9 cellular contexts compared by ENCODE assay signal in genomic region chr17:81427446-81428120, GRCh38. TPM values are rescaled to one million over a fixed set of nuclear protein-coding genes. Genes with fewer than 3 reads are reported as not detected.
A peak's percentile ranks its signal among the peaks of the same experiment; 100 is the strongest.
DNase-seq lines count a peak whose midpoint lies in the region; ATAC-seq and TF ChIP-seq lines count a peak whose summit lies in the region.
"Had no signal": no experiment of that assay in that cellular context is flagged by ENCODE, and none has a peak within 500 bp of the region (broad histone marks: within the 10 kb centered on the region; RNA-seq: fewer than 3 reads in every experiment).

No MANE protein-coding gene starts in this region.

- TF ChIP-seq POLR2A in upper lobe of left lung (IDR thresholded peaks at IDR 0.05) = no peak

- H3K27ac ChIP-seq in SJCRH30 (peak overlapping the region; percentile 54), left lung (peak overlapping the region in 1 of 2 donors; percentile 31), upper lobe of left lung (peak overlapping the region; percentile 24 to 60 (median 47))

- CTCF ChIA-PET in activated CD8-positive, alpha-beta T cell treated with anti-CD3 and anti-CD28 coated beads, Interleukin-2, amount 10 ng/mL, durations not matched to agents 7 days and 5 days (lab: Charles Lee) = no interaction called here
- CTCF ChIA-PET in activated CD8-positive, alpha-beta T cell treated with anti-CD3 and anti-CD28 coated beads for 36 hours (lab: Charles Lee) = no interaction called here

- peaks cover 16% of the 10 kb centered on the region for H3K4me1 Mint-ChIP-seq in activated CD8-positive, alpha-beta T cell treated with anti-CD3 and anti-CD28 coated beads, Interleukin-2, amount 10 ng/mL, durations not matched to agents 7 days and 5 days (ENCODE audit: low read depth)
- peaks cover 7% of the 10 kb centered on the region for H3K4me1 Mint-ChIP-seq in activated CD8-positive, alpha-beta T cell treated with anti-CD3 and anti-CD28 coated beads for 36 hours (ENCODE audit: low read depth)
- H3K4me1 Mint-ChIP-seq in natural killer cell = no peaks in the 10 kb centered on the region
- H3K4me1 Mint-ChIP-seq: activated CD4-positive, alpha-beta memory T cell treated with anti-CD3 and anti-CD28 coated beads, Interleukin-2, amount 10 ng/mL, durations not matched to agents 7 days and 5 days had no signal

- H3K4me3 Mint-ChIP-seq in activated CD8-positive, alpha-beta T cell treated with anti-CD3 and anti-CD28 coated beads, Interleukin-2, amount 10 ng/mL, durations not matched to agents 7 days and 5 days = no peak overlapping the region
- H3K4me3 Mint-ChIP-seq in activated CD8-positive, alpha-beta T cell treated with anti-CD3 and anti-CD28 coated beads for 36 hours = no peak overlapping the region
- H3K4me3 Mint-ChIP-seq in natural killer cell = no peak overlapping the region
- H3K4me3 Mint-ChIP-seq: activated CD4-positive, alpha-beta memory T cell treated with anti-CD3 and anti-CD28 coated beads, Interleukin-2, amount 10 ng/mL, durations not matched to agents 7 days and 5 days had no signal

- no peaks in the 10 kb centered on the region for H3K9me3 Mint-ChIP-seq in activated CD8-positive, alpha-beta T cell treated with anti-CD3 and anti-CD28 coated beads, Interleukin-2, amount 10 ng/mL, durations not matched to agents 7 days and 5 days (ENCODE audit: insufficient read depth)
- H3K9me3 Mint-ChIP-seq in activated CD8-positive, alpha-beta T cell treated with anti-CD3 and anti-CD28 coated beads for 36 hours = no peaks in the 10 kb centered on the region
- no peaks in the 10 kb centered on the region for H3K9me3 Mint-ChIP-seq in natural killer cell
- H3K9me3 Mint-ChIP-seq: activated CD4-positive, alpha-beta memory T cell treated with anti-CD3 and anti-CD28 coated beads, Interleukin-2, amount 10 ng/mL, durations not matched to agents 7 days and 5 days had no signal

- no peak for DNase-seq in activated CD8-positive, alpha-beta T cell treated with anti-CD3 and anti-CD28 coated beads, Interleukin-2, amount 10 ng/mL, durations not matched to agents 7 days and 5 days
- no peak for DNase-seq in activated CD8-positive, alpha-beta T cell treated with anti-CD3 and anti-CD28 coated beads for 36 hours
- DNase-seq in SJCRH30 (peak; percentile 93 to 97), left lung (peak; percentile 72 to 89), upper lobe of left lung (peak; percentile 78 to 90), natural killer cell (no peak), kidney tubule cell (ENCODE audit: low spot score) (no peak), HuH-7.5 (ENCODE audit: low spot score) (no peak)
- DNase-seq: activated CD4-positive, alpha-beta memory T cell treated with anti-CD3 and anti-CD28 coated beads, Interleukin-2, amount 10 ng/mL, durations not matched to agents 7 days and 5 days had no signal

- ATAC-seq in activated CD8-positive, alpha-beta T cell treated with anti-CD3 and anti-CD28 coated beads, Interleukin-2, amount 10 ng/mL, durations not matched to agents 7 days and 5 days = peak; percentile 16
- ATAC-seq in activated CD8-positive, alpha-beta T cell treated with anti-CD3 and anti-CD28 coated beads for 36 hours = no peak
- peak; percentile 63 for ATAC-seq in left lung
- ATAC-seq in upper lobe of left lung (ENCODE audit: low FRiP score in 2 of 2) = peak in 1 of 2 donors; percentile 65
- no peak for ATAC-seq in natural killer cell

- intact Hi-C loops in activated CD8-positive, alpha-beta T cell treated with anti-CD3 and anti-CD28 coated beads for 36 hours (cut with micrococcal nuclease) = no loop called here
- intact Hi-C loops in left lung (cut with DNase I) = no loop called here
- intact Hi-C loops in natural killer cell (cut with micrococcal nuclease) = no loop called here

- no peak overlapping the region for H3K27ac Mint-ChIP-seq in activated CD8-positive, alpha-beta T cell treated with anti-CD3 and anti-CD28 coated beads, Interleukin-2, amount 10 ng/mL, durations not matched to agents 7 days and 5 days
- H3K27ac Mint-ChIP-seq in activated CD8-positive, alpha-beta T cell treated with anti-CD3 and anti-CD28 coated beads for 36 hours = no peak overlapping the region
- H3K27ac Mint-ChIP-seq in natural killer cell = no peak overlapping the region
- H3K27ac Mint-ChIP-seq: activated CD4-positive, alpha-beta memory T cell treated with anti-CD3 and anti-CD28 coated beads, Interleukin-2, amount 10 ng/mL, durations not matched to agents 7 days and 5 days had no signal

- WGBS in upper lobe of left lung, 2 donors = 21 to 51% methylated on average over 9 to 29 of the region's 32 CpGs

- H3K9me3 ChIP-seq in SJCRH30 (replicated peaks) (no peaks in the 10 kb centered on the region), left lung (no peaks in the 10 kb centered on the region), upper lobe of left lung (no peaks in the 10 kb centered on the region)

- peaks cover 24% of the 10 kb centered on the region for H3K27me3 Mint-ChIP-seq in activated CD8-positive, alpha-beta T cell treated with anti-CD3 and anti-CD28 coated beads, Interleukin-2, amount 10 ng/mL, durations not matched to agents 7 days and 5 days (ENCODE audit: low read depth)
- peaks cover 27% of the 10 kb centered on the region for H3K27me3 Mint-ChIP-seq in activated CD8-positive, alpha-beta T cell treated with anti-CD3 and anti-CD28 coated beads for 36 hours
- peaks cover 0 to 14% of the 10 kb centered on the region in 2 donors for H3K27me3 Mint-ChIP-seq in natural killer cell (ENCODE audit: low read depth in 2 of 2)

- peaks cover 56% of the 10 kb centered on the region for H3K4me1 ChIP-seq in SJCRH30
- peaks cover 42 to 59% of the 10 kb centered on the region in 2 donors for H3K4me1 ChIP-seq in left lung
- peaks cover 52 to 61% (median 57%) of the 10 kb centered on the region in 4 donors for H3K4me1 ChIP-seq in upper lobe of left lung

- H3K27me3 ChIP-seq in SJCRH30 = no peaks in the 10 kb centered on the region
- peaks cover 0 to 43% of the 10 kb centered on the region in 2 donors for H3K27me3 ChIP-seq in left lung
- H3K27me3 ChIP-seq in upper lobe of left lung = no peaks in the 10 kb centered on the region

- POLR2A ChIA-PET in activated CD8-positive, alpha-beta T cell treated with anti-CD3 and anti-CD28 coated beads, Interleukin-2, amount 10 ng/mL, durations not matched to agents 7 days and 5 days (lab: Charles Lee) = no interaction called here
- POLR2A ChIA-PET in activated CD8-positive, alpha-beta T cell treated with anti-CD3 and anti-CD28 coated beads for 36 hours (lab: Charles Lee) = interaction anchor here (1.3 kb wide), 1 partner anchor 11 kb away, joined by 3 read pairs; no protein-coding TSS in a partner anchor

- no peak for TF ChIP-seq EP300 in upper lobe of left lung (IDR thresholded peaks at IDR 0.05)

- TF ChIP-seq CTCF in activated CD8-positive, alpha-beta T cell treated with anti-CD3 and anti-CD28 coated beads for 36 hours (IDR thresholded peaks at IDR 0.05) = no peak
- TF ChIP-seq CTCF in left lung (IDR thresholded peaks at IDR 0.05) (no peak), upper lobe of left lung (IDR thresholded peaks at IDR 0.05) (peak in 1 of 6 experiments; percentile 3), natural killer cell (IDR thresholded peaks at IDR 0.05) (no peak)

- H3K4me3 ChIP-seq in SJCRH30 (peak overlapping the region; percentile 1; the same call in 1 of the 2 replicates), left lung (no peak overlapping the region), upper lobe of left lung (no peak overlapping the region)

- no peaks in the 10 kb centered on the region for H3K36me3 Mint-ChIP-seq in activated CD8-positive, alpha-beta T cell treated with anti-CD3 and anti-CD28 coated beads, Interleukin-2, amount 10 ng/mL, durations not matched to agents 7 days and 5 days (ENCODE audit: low read depth)
- no peaks in the 10 kb centered on the region for H3K36me3 Mint-ChIP-seq in activated CD8-positive, alpha-beta T cell treated with anti-CD3 and anti-CD28 coated beads for 36 hours (ENCODE audit: low read depth)
- no peaks in the 10 kb centered on the region for H3K36me3 Mint-ChIP-seq in natural killer cell

- no peaks in the 10 kb centered on the region for H3K36me3 ChIP-seq in SJCRH30
- no peaks in the 10 kb centered on the region for H3K36me3 ChIP-seq in left lung
- H3K36me3 ChIP-seq in upper lobe of left lung = no peaks in the 10 kb centered on the region

RNA-seq across cellular contexts. Expression of gene BAHCC1, which starts 32.3 kb away (rescaled TPM):
- total RNA-seq in activated CD8-positive, alpha-beta T cell treated with anti-CD3 and anti-CD28 coated beads, Interleukin-2, amount 10 ng/mL, durations not matched to agents 7 days and 5 days = under 1 TPM; 0.87 to 0.91 TPM
- under 1 TPM; 0.40 to 0.65 TPM for total RNA-seq in activated CD8-positive, alpha-beta T cell treated with anti-CD3 and anti-CD28 coated beads for 36 hours
- total RNA-seq in SJCRH30 (2014; rRNA removed; shearing (Covaris generic)) = 17.4 and 20.0 TPM in 2 replicates
- total RNA-seq in left lung (10 to 100 TPM; 13.6 to 19.8 TPM), upper lobe of left lung (10 to 100 TPM in 5 of 6 donors, 1 to 10 TPM in 1; 8.2 to 81.7 (median 21.0) TPM), natural killer cell (10 to 100 TPM in 1 of 3 donors, 1 to 10 TPM in 2; 2.9 to 17.3 (median 5.7) TPM)

Comparison
In these comparisons a context has a peak if more than half of its experiments do, and no peak if none do; other contexts are left out.
1. ATAC-seq: peak in activated CD8-positive, alpha-beta T cell treated with anti-CD3 and anti-CD28 coated beads, Interleukin-2, amount 10 ng/mL, durations not matched to agents 7 days and 5 days (single experiment) and left lung (single experiment); none in activated CD8-positive, alpha-beta T cell treated with anti-CD3 and anti-CD28 coated beads for 36 hours (single experiment) and natural killer cell (0 of 3).
2. DNase-seq: peak in SJCRH30 (2 of 2), left lung (2 of 2) and upper lobe of left lung (2 of 2); none in activated CD8-positive, alpha-beta T cell treated with anti-CD3 and anti-CD28 coated beads, Interleukin-2, amount 10 ng/mL, durations not matched to agents 7 days and 5 days (single experiment), activated CD8-positive, alpha-beta T cell treated with anti-CD3 and anti-CD28 coated beads for 36 hours (single experiment), natural killer cell (single experiment), kidney tubule cell (single experiment) and HuH-7.5 (single experiment).